In the genomic region with DNA sequence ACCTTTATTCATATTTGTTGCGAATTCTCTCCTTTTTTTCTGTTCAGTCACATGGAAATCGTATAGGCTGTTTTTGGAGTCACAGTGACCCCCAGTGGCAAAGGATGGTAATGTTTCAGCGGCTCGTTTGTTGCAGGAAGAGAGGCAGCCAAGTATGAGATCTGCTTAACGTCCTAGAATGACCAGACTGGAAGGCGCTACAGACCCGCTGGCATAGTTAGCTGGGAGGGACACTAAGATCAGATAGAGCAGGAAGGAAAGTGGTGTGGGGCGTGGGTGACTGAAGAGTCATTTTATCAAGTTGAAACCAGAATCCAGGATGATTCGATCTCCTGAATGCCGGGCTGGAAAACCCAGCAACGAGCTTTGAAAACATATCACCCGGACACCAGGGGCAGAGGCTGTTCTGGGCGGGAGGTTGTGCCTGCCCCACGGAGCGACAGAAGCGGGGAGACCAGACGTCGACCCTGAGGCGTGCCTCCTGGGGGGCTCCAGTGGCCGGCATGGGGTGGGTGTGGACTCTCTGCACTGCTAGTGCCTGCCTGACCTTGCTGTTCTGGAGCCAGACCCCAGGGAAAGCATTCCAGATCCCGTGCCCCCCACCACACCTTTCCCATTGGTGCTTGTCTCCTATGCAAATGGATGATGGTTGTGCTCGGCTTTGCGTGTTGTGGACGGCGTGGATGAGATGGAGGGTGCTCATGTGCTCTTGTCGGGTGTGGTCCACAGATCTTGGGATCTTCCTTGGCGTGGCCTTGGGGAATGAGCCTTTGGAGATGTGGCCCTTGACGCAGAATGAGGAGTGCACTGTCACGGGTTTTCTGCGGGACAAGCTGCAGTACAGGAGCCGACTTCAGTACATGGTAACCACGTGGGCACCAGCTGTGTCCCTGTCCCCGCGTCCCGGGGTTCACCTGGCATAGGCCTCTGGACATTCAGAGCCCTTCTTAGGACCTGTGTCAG, we compare ENCODE assay signal across 8 cellular contexts. TPM values are rescaled to one million over a fixed set of nuclear protein-coding genes. Genes with fewer than 3 reads are reported as not detected.
DNase-seq lines count a peak whose midpoint lies in the region; ATAC-seq, FAIRE-seq and TF ChIP-seq lines count a peak whose summit lies in the region.

No MANE protein-coding gene starts in this region.

- ATAC-seq in GM18520 (IDR thresholded peaks at IDR 0.05; ENCODE audit: unreplicated experiment): no peak

- peak; percentile 81 for FAIRE-seq in frontal cortex (lab: Jason Lieb, UNC)

- H3K36me3 ChIP-seq in SJSA1 (no peaks in the 10 kb centered on the region), subcutaneous abdominal adipose tissue (ENCODE audit: control insufficient read depth in 5 of 5, insufficient read depth in 5 of 5, low read length in 5 of 5) (peaks cover 0 to 5% (median 0%) of the 10 kb centered on the region in 5 donors)

- peak; percentile 76 for TF ChIP-seq CTCF in GM12865 (IDR thresholded peaks at IDR 0.05; ENCODE audit: insufficient read depth, low read depth, low read length, missing control alignments)
- TF ChIP-seq CTCF in LNCaP clone FGC (IDR thresholded peaks at IDR 0.05; ENCODE audit: control insufficient read depth, extremely low read depth, insufficient read depth): peak; percentile 89

- DNase-seq in GM12865 (ENCODE audit: low read depth) (peak; percentile 81), LNCaP clone FGC (ENCODE audit: low read depth) (peak; percentile 37), SJSA1 (ENCODE audit: low read depth in 1 of 2, low spot score in 2 of 2) (peak; percentile 76 to 88), frontal cortex (ENCODE audit: low spot score in 2 of 2) (peak in 1 of 2 donors; percentile 67), occipital lobe (lab: John Stamatoyannopoulos, UW) (peak; percentile 67)
- DNase-seq in activated gamma-delta T cell treated with anti-CD3 and anti-CD28 coated beads, Interleukin-2, amount 50 U/mL, for 16 hours (ENCODE audit: low read depth): peak; percentile 65

- H3K27me3 ChIP-seq in SJSA1 (replicated peaks): no peaks in the 10 kb centered on the region
- no peaks in the 10 kb centered on the region for H3K27me3 ChIP-seq in subcutaneous abdominal adipose tissue (ENCODE audit: control insufficient read depth in 5 of 5, insufficient read depth in 4 of 5, low read length in 5 of 5)

- H3K4me3 ChIP-seq in GM12865 (ENCODE audit: low read depth, low read length) (no peak overlapping the region), LNCaP clone FGC (ENCODE audit: low read depth, low read length) (no peak overlapping the region), SJSA1 (no peak overlapping the region), subcutaneous abdominal adipose tissue (ENCODE audit: low read depth in 1 of 5, low read length in 5 of 5) (peak overlapping the region; percentile 28 to 63 (median 47))

- H3K4me1 ChIP-seq in SJSA1 (replicated peaks) (peaks cover 5% of the 10 kb centered on the region), subcutaneous abdominal adipose tissue (ENCODE audit: control insufficient read depth in 5 of 5, insufficient read depth in 5 of 5, low read length in 5 of 5) (peaks cover 0 to 12% (median 10%) of the 10 kb centered on the region in 5 donors)

- H3K9ac ChIP-seq in subcutaneous abdominal adipose tissue (ENCODE audit: low read length in 5 of 5): peak overlapping the region in 2 of 5 donors; percentile 45 to 53

- H3K27ac ChIP-seq in SJSA1 (no peak overlapping the region), subcutaneous abdominal adipose tissue (ENCODE audit: low read depth, low read length) (no peak overlapping the region)

- H3K9me3 ChIP-seq in SJSA1 (replicated peaks) (no peaks in the 10 kb centered on the region), subcutaneous abdominal adipose tissue (ENCODE audit: control insufficient read depth in 5 of 5, low read length in 5 of 5) (no peaks in the 10 kb centered on the region)

RNA-seq across cellular contexts. Expression of a gene that starts 7.7 kb away (rescaled TPM):
- total RNA-seq in SJSA1 (2014; rRNA removed; shearing (Covaris generic)): 0.74 and 1.4 TPM in 2 replicates
- total RNA-seq in frontal cortex: 1.6 TPM
- total RNA-seq in occipital lobe: 1.7 TPM

RNA-seq across cellular contexts. Expression of a gene that starts 31.8 kb away (rescaled TPM):
- total RNA-seq in SJSA1 (2014; rRNA removed; shearing (Covaris generic)): 20.7 and 22.6 TPM in 2 replicates
- total RNA-seq in frontal cortex (25.7 TPM), occipital lobe (35.4 TPM)

Comparison
In these comparisons a context has a peak if more than half of its experiments do, and no peak if none do; other contexts are left out.
1. H3K4me3 ChIP-seq: peak in subcutaneous abdominal adipose tissue (5 of 5); none in GM12865 (single experiment), LNCaP clone FGC (single experiment) and SJSA1 (single experiment).